ENCODE assay signal across 2 cellular contexts in the genomic region with DNA sequence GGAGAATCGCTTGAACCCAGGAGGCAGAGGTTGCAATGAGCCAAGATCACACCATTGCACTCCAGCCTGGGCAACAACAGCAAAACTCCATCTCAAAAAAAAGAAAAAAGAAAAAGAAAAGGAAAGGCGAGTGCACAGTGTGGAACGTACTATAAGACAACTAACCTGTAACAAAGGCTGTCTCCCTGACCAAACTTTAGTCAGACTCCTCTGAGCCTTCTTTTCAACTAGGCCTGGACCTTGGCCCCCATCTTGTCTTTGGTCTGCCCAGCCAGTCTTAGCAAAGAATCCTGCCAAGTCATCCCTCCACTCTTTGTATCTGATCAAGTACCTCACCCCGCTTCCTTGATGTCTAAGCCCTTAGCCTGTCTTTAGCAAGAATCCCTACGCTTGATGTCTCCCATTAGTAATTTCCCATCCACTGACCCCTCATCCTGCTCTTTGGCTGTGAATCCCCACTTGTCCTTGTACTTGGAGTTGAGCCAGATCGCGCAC.
TF ChIP-seq lines count a peak whose summit lies in the region.

No MANE protein-coding gene starts in this region.

TF ChIP-seq in GM23338, 12 proteins besides CTCF, POLR2A, EP300 and RAD21 (continued from another document):
- TF ChIP-seq ZNF462 (CRISPR knock-in tag; IDR thresholded peaks at IDR 0.05) = no peak
- TF ChIP-seq ZNF331 (CRISPR knock-in tag; IDR thresholded peaks at IDR 0.05; ENCODE audit: low read depth) = no peak
- TF ChIP-seq STAT1 (IDR thresholded peaks at IDR 0.05; ENCODE audit: unreplicated experiment) = no peak
- TF ChIP-seq JUNB (IDR thresholded peaks at IDR 0.05; ENCODE audit: unreplicated experiment) = no peak
- no peak for TF ChIP-seq EZH2phosphoT487 (IDR thresholded peaks at IDR 0.05; ENCODE audit: unreplicated experiment)
- TF ChIP-seq, protein P1, sequence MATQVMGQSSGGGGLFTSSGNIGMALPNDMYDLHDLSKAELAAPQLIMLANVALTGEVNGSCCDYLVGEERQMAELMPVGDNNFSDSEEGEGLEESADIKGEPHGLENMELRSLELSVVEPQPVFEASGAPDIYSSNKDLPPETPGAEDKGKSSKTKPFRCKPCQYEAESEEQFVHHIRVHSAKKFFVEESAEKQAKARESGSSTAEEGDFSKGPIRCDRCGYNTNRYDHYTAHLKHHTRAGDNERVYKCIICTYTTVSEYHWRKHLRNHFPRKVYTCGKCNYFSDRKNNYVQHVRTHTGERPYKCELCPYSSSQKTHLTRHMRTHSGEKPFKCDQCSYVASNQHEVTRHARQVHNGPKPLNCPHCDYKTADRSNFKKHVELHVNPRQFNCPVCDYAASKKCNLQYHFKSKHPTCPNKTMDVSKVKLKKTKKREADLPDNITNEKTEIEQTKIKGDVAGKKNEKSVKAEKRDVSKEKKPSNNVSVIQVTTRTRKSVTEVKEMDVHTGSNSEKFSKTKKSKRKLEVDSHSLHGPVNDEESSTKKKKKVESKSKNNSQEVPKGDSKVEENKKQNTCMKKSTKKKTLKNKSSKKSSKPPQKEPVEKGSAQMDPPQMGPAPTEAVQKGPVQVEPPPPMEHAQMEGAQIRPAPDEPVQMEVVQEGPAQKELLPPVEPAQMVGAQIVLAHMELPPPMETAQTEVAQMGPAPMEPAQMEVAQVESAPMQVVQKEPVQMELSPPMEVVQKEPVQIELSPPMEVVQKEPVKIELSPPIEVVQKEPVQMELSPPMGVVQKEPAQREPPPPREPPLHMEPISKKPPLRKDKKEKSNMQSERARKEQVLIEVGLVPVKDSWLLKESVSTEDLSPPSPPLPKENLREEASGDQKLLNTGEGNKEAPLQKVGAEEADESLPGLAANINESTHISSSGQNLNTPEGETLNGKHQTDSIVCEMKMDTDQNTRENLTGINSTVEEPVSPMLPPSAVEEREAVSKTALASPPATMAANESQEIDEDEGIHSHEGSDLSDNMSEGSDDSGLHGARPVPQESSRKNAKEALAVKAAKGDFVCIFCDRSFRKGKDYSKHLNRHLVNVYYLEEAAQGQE (IDR thresholded peaks at IDR 0.05; ENCODE audit: unreplicated experiment) = no peak

TF ChIP-seq in WTC11, 78 proteins besides CTCF, POLR2A, EP300 and RAD21 (continued from another document):
- TF ChIP-seq, protein P2, sequence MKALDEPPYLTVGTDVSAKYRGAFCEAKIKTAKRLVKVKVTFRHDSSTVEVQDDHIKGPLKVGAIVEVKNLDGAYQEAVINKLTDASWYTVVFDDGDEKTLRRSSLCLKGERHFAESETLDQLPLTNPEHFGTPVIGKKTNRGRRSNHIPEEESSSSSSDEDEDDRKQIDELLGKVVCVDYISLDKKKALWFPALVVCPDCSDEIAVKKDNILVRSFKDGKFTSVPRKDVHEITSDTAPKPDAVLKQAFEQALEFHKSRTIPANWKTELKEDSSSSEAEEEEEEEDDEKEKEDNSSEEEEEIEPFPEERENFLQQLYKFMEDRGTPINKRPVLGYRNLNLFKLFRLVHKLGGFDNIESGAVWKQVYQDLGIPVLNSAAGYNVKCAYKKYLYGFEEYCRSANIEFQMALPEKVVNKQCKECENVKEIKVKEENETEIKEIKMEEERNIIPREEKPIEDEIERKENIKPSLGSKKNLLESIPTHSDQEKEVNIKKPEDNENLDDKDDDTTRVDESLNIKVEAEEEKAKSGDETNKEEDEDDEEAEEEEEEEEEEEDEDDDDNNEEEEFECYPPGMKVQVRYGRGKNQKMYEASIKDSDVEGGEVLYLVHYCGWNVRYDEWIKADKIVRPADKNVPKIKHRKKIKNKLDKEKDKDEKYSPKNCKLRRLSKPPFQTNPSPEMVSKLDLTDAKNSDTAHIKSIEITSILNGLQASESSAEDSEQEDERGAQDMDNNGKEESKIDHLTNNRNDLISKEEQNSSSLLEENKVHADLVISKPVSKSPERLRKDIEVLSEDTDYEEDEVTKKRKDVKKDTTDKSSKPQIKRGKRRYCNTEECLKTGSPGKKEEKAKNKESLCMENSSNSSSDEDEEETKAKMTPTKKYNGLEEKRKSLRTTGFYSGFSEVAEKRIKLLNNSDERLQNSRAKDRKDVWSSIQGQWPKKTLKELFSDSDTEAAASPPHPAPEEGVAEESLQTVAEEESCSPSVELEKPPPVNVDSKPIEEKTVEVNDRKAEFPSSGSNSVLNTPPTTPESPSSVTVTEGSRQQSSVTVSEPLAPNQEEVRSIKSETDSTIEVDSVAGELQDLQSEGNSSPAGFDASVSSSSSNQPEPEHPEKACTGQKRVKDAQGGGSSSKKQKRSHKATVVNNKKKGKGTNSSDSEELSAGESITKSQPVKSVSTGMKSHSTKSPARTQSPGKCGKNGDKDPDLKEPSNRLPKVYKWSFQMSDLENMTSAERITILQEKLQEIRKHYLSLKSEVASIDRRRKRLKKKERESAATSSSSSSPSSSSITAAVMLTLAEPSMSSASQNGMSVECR (CRISPR knock-in tag; IDR thresholded peaks at IDR 0.05; ENCODE audit: borderline replicate concordance) = no peak
- no peak for TF ChIP-seq ZNF671 (CRISPR knock-in tag; IDR thresholded peaks at IDR 0.05)
- TF ChIP-seq ELF4 (CRISPR knock-in tag; IDR thresholded peaks at IDR 0.05; ENCODE audit: low read depth) = no peak
- TF ChIP-seq TP53 (CRISPR knock-in tag; IDR thresholded peaks at IDR 0.05) = no peak
- TF ChIP-seq, protein P3, sequence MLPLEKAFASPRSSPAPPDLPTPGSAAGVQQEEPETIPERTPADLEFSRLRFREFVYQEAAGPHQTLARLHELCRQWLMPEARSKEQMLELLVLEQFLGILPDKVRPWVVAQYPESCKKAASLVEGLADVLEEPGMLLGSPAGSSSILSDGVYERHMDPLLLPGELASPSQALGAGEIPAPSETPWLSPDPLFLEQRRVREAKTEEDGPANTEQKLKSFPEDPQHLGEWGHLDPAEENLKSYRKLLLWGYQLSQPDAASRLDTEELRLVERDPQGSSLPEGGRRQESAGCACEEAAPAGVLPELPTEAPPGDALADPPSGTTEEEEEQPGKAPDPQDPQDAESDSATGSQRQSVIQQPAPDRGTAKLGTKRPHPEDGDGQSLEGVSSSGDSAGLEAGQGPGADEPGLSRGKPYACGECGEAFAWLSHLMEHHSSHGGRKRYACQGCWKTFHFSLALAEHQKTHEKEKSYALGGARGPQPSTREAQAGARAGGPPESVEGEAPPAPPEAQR (CRISPR knock-in tag; IDR thresholded peaks at IDR 0.05) = no peak
- TF ChIP-seq SMAD4 (CRISPR knock-in tag; IDR thresholded peaks at IDR 0.05) = no peak
- TF ChIP-seq CBFB (CRISPR knock-in tag; IDR thresholded peaks at IDR 0.05; ENCODE audit: low read depth) = no peak
- no peak for TF ChIP-seq CREB1 (CRISPR knock-in tag; IDR thresholded peaks at IDR 0.05)
